ENCODE assay signal across 28 cellular contexts in genomic region chr10:72550239-72550638, GRCh38.
"Had no signal": no experiment of that assay in that cellular context is flagged by ENCODE, and none has a peak within 500 bp of the region (broad histone marks: within the 10 kb centered on the region; RNA-seq: fewer than 3 reads in every experiment).

No MANE protein-coding gene starts in this region.

- H3K4me3 Mint-ChIP-seq: activated naive CD4-positive, alpha-beta T cell treated with anti-CD3 and anti-CD28 coated beads, Interleukin-2, amount 10 ng/mL, durations not matched to agents 7 days and 5 days; activated naive CD8-positive, alpha-beta T cell treated with anti-CD3 and anti-CD28 coated beads, Interleukin-2, amount 10 ng/mL, durations not matched to agents 7 days and 5 days; activated T-helper 1 cell treated with anti-CD3 and anti-CD28 coated beads, Interleukin-12 subunit alpha, Interleukin-12 subunit beta, Interleukin-2, Interleukin-4 antibody, amounts not matched to agents 30 ng/mL and 10 ng/mL and 1 ng/mL, durations not matched to agents 14 hours and 24 hours and 36 hours; natural killer cell treated with Interleukin-12 subunit alpha and Interleukin-12 subunit beta and Interleukin-15 and Interleukin-18, amount 100 ng/mL, for 72 hours; T-helper 1 cell treated with Interleukin-12 subunit alpha and Interleukin-12 subunit beta and Interleukin-4 antibody, amounts not matched to agents 30 μg/mL and 1 μg/mL, for 36 hours had no signal

- H3K9me3 Mint-ChIP-seq: activated naive CD4-positive, alpha-beta T cell treated with anti-CD3 and anti-CD28 coated beads, Interleukin-2, amount 10 ng/mL, durations not matched to agents 7 days and 5 days; activated naive CD8-positive, alpha-beta T cell treated with anti-CD3 and anti-CD28 coated beads, Interleukin-2, amount 10 ng/mL, durations not matched to agents 7 days and 5 days; activated T-helper 1 cell treated with anti-CD3 and anti-CD28 coated beads, Interleukin-12 subunit alpha, Interleukin-12 subunit beta, Interleukin-2, Interleukin-4 antibody, amounts not matched to agents 30 ng/mL and 10 ng/mL and 1 ng/mL, durations not matched to agents 14 hours and 24 hours and 36 hours; natural killer cell treated with Interleukin-12 subunit alpha and Interleukin-12 subunit beta and Interleukin-15 and Interleukin-18, amount 100 ng/mL, for 72 hours; T-helper 1 cell treated with Interleukin-12 subunit alpha and Interleukin-12 subunit beta and Interleukin-4 antibody, amounts not matched to agents 30 μg/mL and 1 μg/mL, for 36 hours had no signal

- H3K4me1 ChIP-seq: esophagus squamous epithelium, testis, transverse colon had no signal

- H3K27ac ChIP-seq: brain microvascular endothelial cell, esophagus squamous epithelium, left lung, ovary, right lobe of liver, testis, transverse colon, WERI-Rb-1 had no signal

- H3K27me3 Mint-ChIP-seq: activated naive CD4-positive, alpha-beta T cell treated with anti-CD3 and anti-CD28 coated beads, Interleukin-2, amount 10 ng/mL, durations not matched to agents 7 days and 5 days; activated naive CD8-positive, alpha-beta T cell treated with anti-CD3 and anti-CD28 coated beads, Interleukin-2, amount 10 ng/mL, durations not matched to agents 7 days and 5 days; natural killer cell treated with Interleukin-12 subunit alpha and Interleukin-12 subunit beta and Interleukin-15 and Interleukin-18, amount 100 ng/mL, for 72 hours; progenitor cell of endocrine pancreas had no signal

- H3K4me3 ChIP-seq: esophagus squamous epithelium, left lung, lung, mucosa of descending colon, ovary, right lobe of liver, testis, transverse colon had no signal

- H3K4me1 Mint-ChIP-seq: activated naive CD4-positive, alpha-beta T cell treated with anti-CD3 and anti-CD28 coated beads, Interleukin-2, amount 10 ng/mL, durations not matched to agents 7 days and 5 days; activated naive CD8-positive, alpha-beta T cell treated with anti-CD3 and anti-CD28 coated beads, Interleukin-2, amount 10 ng/mL, durations not matched to agents 7 days and 5 days had no signal

- H3K9me3 ChIP-seq: esophagus squamous epithelium, left lung, mucosa of descending colon, ovary, right lobe of liver, testis, transverse colon had no signal

- H3K36me3 ChIP-seq: ovary had no signal

- H3K27ac Mint-ChIP-seq: activated naive CD4-positive, alpha-beta T cell treated with anti-CD3 and anti-CD28 coated beads, Interleukin-2, amount 10 ng/mL, durations not matched to agents 7 days and 5 days; activated naive CD8-positive, alpha-beta T cell treated with anti-CD3 and anti-CD28 coated beads, Interleukin-2, amount 10 ng/mL, durations not matched to agents 7 days and 5 days; activated T-helper 1 cell treated with anti-CD3 and anti-CD28 coated beads, Interleukin-12 subunit alpha, Interleukin-12 subunit beta, Interleukin-2, Interleukin-4 antibody, amounts not matched to agents 30 ng/mL and 10 ng/mL and 1 ng/mL, durations not matched to agents 14 hours and 24 hours and 36 hours; natural killer cell treated with Interleukin-12 subunit alpha and Interleukin-12 subunit beta and Interleukin-15 and Interleukin-18, amount 100 ng/mL, for 72 hours; progenitor cell of endocrine pancreas; T-helper 1 cell treated with Interleukin-12 subunit alpha and Interleukin-12 subunit beta and Interleukin-4 antibody, amounts not matched to agents 30 μg/mL and 1 μg/mL, for 36 hours had no signal

- H3K27me3 ChIP-seq: brain microvascular endothelial cell, esophagus squamous epithelium, left lung, ovary, right lobe of liver, testis, transverse colon had no signal

- DNase-seq: activated CD4-positive, alpha-beta T cell treated with anti-CD3 and anti-CD28 coated beads for 48 hours; activated CD4-positive, alpha-beta T cell treated with anti-CD3 and anti-CD28 coated beads, Interleukin-2, amount 50 U/mL, for 48 hours; activated CD8-positive, alpha-beta memory T cell treated with anti-CD3 and anti-CD28 coated beads for 24 hours; activated effector memory CD4-positive, alpha-beta T cell treated with anti-CD3 and anti-CD28 coated beads, Interleukin-2, amount 50 U/mL, for 16 hours; activated naive CD4-positive, alpha-beta T cell treated with anti-CD3 and anti-CD28 coated beads, Interleukin-2, amount 10 ng/mL, durations not matched to agents 7 days and 5 days; activated naive CD8-positive, alpha-beta T cell treated with anti-CD3 and anti-CD28 coated beads, Interleukin-2, amount 10 ng/mL, durations not matched to agents 7 days and 5 days; activated T-cell treated with anti-CD3 and anti-CD28 coated beads, Interleukin-2, amount 50 U/mL, for 1 hour; amniotic stem cell; brain microvascular endothelial cell; caudate nucleus; esophagus squamous epithelium; foreskin melanocyte; glutamatergic neuron; left lung; mucosa of descending colon; ovary; right lobe of liver; stimulated activated CD4-positive, alpha-beta T cell treated with anti-CD3 and anti-CD28 coated beads, Interleukin-2, amount 100 ng/mL, for 48 hours; stimulated activated naive CD8-positive, alpha-beta T cell treated with anti-CD3 and anti-CD28 coated beads, Interleukin-15, Interleukin-2, amounts not matched to agents 100 U/mL and 50 U/mL, for 24 hours; T-helper 9 cell; testis; transverse colon; WERI-Rb-1 had no signal
